ENCODE assay signal across 14 cellular contexts in genomic region chr11:131928992-131929391, GRCh38.
DNase-seq lines count a peak whose midpoint lies in the region; ATAC-seq and TF ChIP-seq lines count a peak whose summit lies in the region.
"Had no signal": no experiment of that assay in that cellular context is flagged by ENCODE, and none has a peak within 500 bp of the region (broad histone marks: within the 10 kb centered on the region; RNA-seq: fewer than 3 reads in every experiment).

No MANE protein-coding gene starts in this region.

- no peak for TF ChIP-seq POLR2A in IMR-90 (IDR thresholded peaks at IDR 0.05; ENCODE audit: low read depth, low read length)
- no peak for TF ChIP-seq POLR2A in spleen (IDR thresholded peaks at IDR 0.05)

- no peaks in the 10 kb centered on the region for H4K20me1 ChIP-seq in IMR-90 (ENCODE audit: insufficient read depth, low read length)

- H3K9me3 ChIP-seq in IMR-90 (ENCODE audit: control insufficient read depth, insufficient read depth, low read length) = no peaks in the 10 kb centered on the region
- H3K9me3 ChIP-seq in psoas muscle = no peaks in the 10 kb centered on the region
- H3K9me3 ChIP-seq in spleen = no peaks in the 10 kb centered on the region

- CTCF ChIA-PET in IMR-90 (lab: Yijun Ruan, JAX) = no interaction called here

- no peak overlapping the region for H4K8ac ChIP-seq in IMR-90 (ENCODE audit: low read depth in 2 of 2, low read length in 2 of 2)

- H3K14ac ChIP-seq in IMR-90 (replicated peaks; ENCODE audit: low read depth, low read length) = no peak overlapping the region

- ATAC-seq in GM19463 (IDR thresholded peaks at IDR 0.05; ENCODE audit: unreplicated experiment) = peak; percentile 85
- no peak for ATAC-seq in IMR-90 (ENCODE audit: low read depth)
- ATAC-seq in effector memory CD8-positive, alpha-beta T cell (replicated peaks) = no peak
- no peak for ATAC-seq in psoas muscle
- ATAC-seq: Panc1 had no signal

- no peak overlapping the region for H2BK20ac ChIP-seq in IMR-90 (ENCODE audit: low read depth, low read length)

- H3K27ac ChIP-seq in IMR-90 (ENCODE audit: insufficient read depth, low read length) = no peak overlapping the region
- no peak overlapping the region for H3K27ac ChIP-seq in psoas muscle
- H3K27ac ChIP-seq in spleen = no peak overlapping the region

- peaks cover 16% of the 10 kb centered on the region for H3K9me1 ChIP-seq in IMR-90 (ENCODE audit: insufficient read depth, low read length)

- no peak overlapping the region for H2BK5ac ChIP-seq in IMR-90 (ENCODE audit: low read depth, low read length, poor library complexity, severe bottlenecking)

- no peak overlapping the region for H3K27ac Mint-ChIP-seq in effector memory CD8-positive, alpha-beta T cell
- H3K27ac Mint-ChIP-seq: activated CD4-positive, alpha-beta T cell treated with anti-CD3 and anti-CD28 coated beads, Interleukin-2, amount 10 ng/mL, durations not matched to agents 7 days and 5 days had no signal

- H2AK5ac ChIP-seq in IMR-90 (ENCODE audit: low read depth, low read length) = peak overlapping the region; percentile 33; the same call in 1 of the 2 replicates

- H2BK15ac ChIP-seq in IMR-90 (ENCODE audit: low read depth, low read length) = no peak overlapping the region

- H3K4me1 ChIP-seq in IMR-90 (ENCODE audit: control insufficient read depth, insufficient read depth, low read length) (peaks cover 2% of the 10 kb centered on the region), psoas muscle (no peaks in the 10 kb centered on the region), spleen (no peaks in the 10 kb centered on the region)

- H3K18ac ChIP-seq in IMR-90 (ENCODE audit: low read depth, low read length) = no peak overlapping the region

- H3K27me3 ChIP-seq in IMR-90 (ENCODE audit: control insufficient read depth, insufficient read depth, low read length) = no peaks in the 10 kb centered on the region
- H3K27me3 ChIP-seq in psoas muscle (ENCODE audit: insufficient read depth in 3 of 3, low read length in 2 of 3) = no peaks in the 10 kb centered on the region
- no peaks in the 10 kb centered on the region for H3K27me3 ChIP-seq in spleen (replicated peaks in 1 of 7)

- no peak overlapping the region for H4K5ac ChIP-seq in IMR-90 (ENCODE audit: low read depth, low read length)

- no peak for TF ChIP-seq RAD21 in IMR-90 (IDR thresholded peaks at IDR 0.05; ENCODE audit: low read length)

- H2AK9ac ChIP-seq in IMR-90 (replicated peaks; ENCODE audit: low read depth, low read length, poor library complexity) = no peak overlapping the region

- no peak overlapping the region for H3K4me2 ChIP-seq in IMR-90 (ENCODE audit: low read depth, low read length)

- H3K56ac ChIP-seq in IMR-90 (ENCODE audit: extremely low read depth, insufficient read depth, low read length) = no peak overlapping the region

- no peaks in the 10 kb centered on the region for H3K4me1 Mint-ChIP-seq in effector memory CD8-positive, alpha-beta T cell (ENCODE audit: low read depth in 2 of 2)
- H3K4me1 Mint-ChIP-seq: activated CD4-positive, alpha-beta T cell treated with anti-CD3 and anti-CD28 coated beads, Interleukin-2, amount 10 ng/mL, durations not matched to agents 7 days and 5 days had no signal

- no peaks in the 10 kb centered on the region for H3K36me3 Mint-ChIP-seq in effector memory CD8-positive, alpha-beta T cell (ENCODE audit: insufficient read depth)

- H3K23ac ChIP-seq in IMR-90 (ENCODE audit: low read depth, low read length) = no peak overlapping the region

- intact Hi-C loops in IMR-90 (cut with micrococcal nuclease) = loop anchor here (5.0 kb wide), 1 partner anchor 88 kb away; no protein-coding TSS in a partner anchor
- intact Hi-C loops in psoas muscle (cut with DNase I) = no loop called here
- intact Hi-C loops in spleen (cut with DNase I; ENCODE audit: low total_unique reads) = no loop called here

- peak overlapping the region; percentile 53 for H2AFZ ChIP-seq in IMR-90 (replicated peaks; ENCODE audit: low read length, poor library complexity)

- H3K4me3 Mint-ChIP-seq in effector memory CD8-positive, alpha-beta T cell = no peak overlapping the region
- H3K4me3 Mint-ChIP-seq: activated CD4-positive, alpha-beta T cell treated with anti-CD3 and anti-CD28 coated beads, Interleukin-2, amount 10 ng/mL, durations not matched to agents 7 days and 5 days had no signal

- no peak for TF ChIP-seq CTCF in IMR-90 (conservative IDR thresholded peaks at IDR 0.05; ENCODE audit: low read depth, low read length)
- TF ChIP-seq CTCF in psoas muscle (IDR thresholded peaks at IDR 0.05) = no peak
- TF ChIP-seq CTCF in spleen (IDR thresholded peaks at IDR 0.05 in 8 of 11, conservative IDR thresholded peaks at IDR 0.05 in 3 of 11) = no peak

- no peak overlapping the region for H3K4ac ChIP-seq in IMR-90 (ENCODE audit: low read depth, low read length)

- no peak overlapping the region for H4K91ac ChIP-seq in IMR-90 (ENCODE audit: insufficient read depth, low read depth, low read length)

- H3K9me3 Mint-ChIP-seq in effector memory CD8-positive, alpha-beta T cell = peaks cover 3 to 13% of the 10 kb centered on the region in 2 donors
- H3K9me3 Mint-ChIP-seq: activated CD4-positive, alpha-beta T cell treated with anti-CD3 and anti-CD28 coated beads, Interleukin-2, amount 10 ng/mL, durations not matched to agents 7 days and 5 days had no signal

- no peak overlapping the region for H3K9ac ChIP-seq in IMR-90 (ENCODE audit: low read depth, low read length)

- H3K36me3 ChIP-seq in IMR-90 (ENCODE audit: control insufficient read depth, insufficient read depth, low read length) (no peaks in the 10 kb centered on the region), psoas muscle (ENCODE audit: insufficient read depth in 1 of 2, low read depth in 1 of 2) (no peaks in the 10 kb centered on the region), spleen (no peaks in the 10 kb centered on the region)

- DNase-seq in Ammon's horn (ENCODE audit: low spot score) (peak; percentile 72), IMR-90 (no peak), globus pallidus (ENCODE audit: low spot score) (peak; percentile 53), germinal center (ENCODE audit: low spot score) (no peak), psoas muscle (no peak), spleen (no peak)
- DNase-seq in effector memory CD8-positive, alpha-beta T cell = no peak
- DNase-seq: activated CD4-positive, alpha-beta T cell treated with anti-CD3 and anti-CD28 coated beads, Interleukin-2, amount 10 ng/mL, durations not matched to agents 7 days and 5 days; GOT3; NCI-H1092 treated with DMSO at 0.1 percent for 48 hours; NCI-H446 treated with DMSO at 0.1 percent for 48 hours had no signal

- no peaks in the 10 kb centered on the region for H3K27me3 Mint-ChIP-seq in effector memory CD8-positive, alpha-beta T cell
- H3K27me3 Mint-ChIP-seq: activated CD4-positive, alpha-beta T cell treated with anti-CD3 and anti-CD28 coated beads, Interleukin-2, amount 10 ng/mL, durations not matched to agents 7 days and 5 days had no signal

- peaks cover 29 to 55% of the 10 kb centered on the region in 2 experiments for H3K79me1 ChIP-seq in IMR-90 (ENCODE audit: low read depth in 1 of 2, low read length in 2 of 2)

- POLR2A ChIA-PET in IMR-90 (lab: Charles Lee; ENCODE audit: unreplicated experiment) = no interaction called here

- H2BK120ac ChIP-seq in IMR-90 (ENCODE audit: low read depth, low read length) = no peak overlapping the region

- WGBS in IMR-90 (ENCODE audit: extremely low coverage in 2 of 2, insufficient read length in 1 of 2), 2 experiments = 66% methylated on average over 7 of the region's 11 CpGs; no CpG with 5 or more reads in 1 of the 2 experiments
- 75 to 85% (median 78%) methylated on average over 11 of the region's 11 CpGs for WGBS in psoas muscle, 3 donors
- WGBS in spleen, 5 donors = 35 to 56% (median 42%) methylated on average over 11 of the region's 11 CpGs

- H3K4me3 ChIP-seq in IMR-90 (ENCODE audit: insufficient read depth, low read depth, low read length) (no peak overlapping the region), psoas muscle (no peak overlapping the region), spleen (no peak overlapping the region)
- H3K4me3 ChIP-seq: lung had no signal

- in situ Hi-C loops in IMR-90 (cut with MboI; ENCODE audit: low sequenced_read_pairs) = no loop called here

- dilution Hi-C loops in IMR-90 (cut with HindIII; ENCODE audit: low sequenced_read_pairs, unreplicated experiment) = no loop called here

- BruUV-seq in IMR-90 (replicated peaks; lab: Mats Ljungman, UMichigan) = no TSS peak

TF ChIP-seq in IMR-90, 13 proteins besides CTCF, POLR2A, EP300 and RAD21:
- TF ChIP-seq MAFK (IDR thresholded peaks at IDR 0.05; ENCODE audit: low read depth, low read length) (no peak), FOS (IDR thresholded peaks at IDR 0.05; ENCODE audit: low read depth, low read length) (no peak), RFX5 (IDR thresholded peaks at IDR 0.05; ENCODE audit: low read depth, low read length) (no peak), CEBPB (IDR thresholded peaks at IDR 0.05; ENCODE audit: low read depth, low read length) (no peak), NFE2L2 (IDR thresholded peaks at IDR 0.05; ENCODE audit: low read depth, low read length) (no peak), BHLHE40 (IDR thresholded peaks at IDR 0.05; ENCODE audit: low read depth, low read length) (no peak)
- TF ChIP-seq, protein P1, sequence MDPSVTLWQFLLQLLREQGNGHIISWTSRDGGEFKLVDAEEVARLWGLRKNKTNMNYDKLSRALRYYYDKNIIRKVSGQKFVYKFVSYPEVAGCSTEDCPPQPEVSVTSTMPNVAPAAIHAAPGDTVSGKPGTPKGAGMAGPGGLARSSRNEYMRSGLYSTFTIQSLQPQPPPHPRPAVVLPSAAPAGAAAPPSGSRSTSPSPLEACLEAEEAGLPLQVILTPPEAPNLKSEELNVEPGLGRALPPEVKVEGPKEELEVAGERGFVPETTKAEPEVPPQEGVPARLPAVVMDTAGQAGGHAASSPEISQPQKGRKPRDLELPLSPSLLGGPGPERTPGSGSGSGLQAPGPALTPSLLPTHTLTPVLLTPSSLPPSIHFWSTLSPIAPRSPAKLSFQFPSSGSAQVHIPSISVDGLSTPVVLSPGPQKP (IDR thresholded peaks at IDR 0.05; ENCODE audit: borderline replicate concordance, low read depth, low read length) = no peak

Comparison
In these comparisons a context has a peak if more than half of its experiments do, and no peak if none do; other contexts are left out.
1. DNase-seq: peak in Ammon's horn (single experiment) and globus pallidus (single experiment); none in IMR-90 (single experiment), germinal center (single experiment), effector memory CD8-positive, alpha-beta T cell (0 of 3), psoas muscle (0 of 2) and spleen (single experiment).